In genomic region chr12:123983822-123984485, GRCh38 we compare ENCODE assay signal across 8 cellular contexts. TPM values are rescaled to one million over a fixed set of nuclear protein-coding genes. Genes with fewer than 3 reads are reported as not detected.
DNase-seq lines count a peak whose midpoint lies in the region; ATAC-seq and TF ChIP-seq lines count a peak whose summit lies in the region.

No MANE protein-coding gene starts in this region.

- H3K27ac Mint-ChIP-seq in activated naive CD4-positive, alpha-beta T cell treated with anti-CD3 and anti-CD28 coated beads, Interleukin-2, amount 50 U/mL, for 24 hours, result peak overlapping the region; percentile 91

- no peak overlapping the region for H3K4me3 ChIP-seq in heart left ventricle

- H3K36me3 ChIP-seq in heart left ventricle, result peaks cover 0 to 38% (median 21%) of the 10 kb centered on the region in 9 donors

- intact Hi-C loops in heart left ventricle (cut with DNase I), result loop anchor here in 8 of 10 donors (2.0 to 5.0 kb wide), 4 partner anchors 77 to 272 kb away; partner anchors contain the start of gene ATP6V0A2 (in 1 of the 8)

- TF ChIP-seq RAD21 in Ishikawa (IDR thresholded peaks at IDR 0.05; ENCODE audit: low read depth), result peak; percentile 63

- no peak for TF ChIP-seq EP300 in Ishikawa (IDR thresholded peaks at IDR 0.05; ENCODE audit: borderline replicate concordance)

- no peaks in the 10 kb centered on the region for H3K27me3 ChIP-seq in heart left ventricle

- 43 to 58% (median 48%) methylated on average over 7 of the region's 7 CpGs for WGBS in heart left ventricle, 4 donors

- CTCF ChIA-PET in RWPE1 (lab: Yijun Ruan, JAX), result interaction anchor here (0.5 to 1.1 kb wide), 10 partner anchors 15 to 205 kb away, joined by 3 to 7 read pairs (median 4); no protein-coding TSS in a partner anchor

- H3K27me3 Mint-ChIP-seq in activated naive CD4-positive, alpha-beta T cell treated with anti-CD3 and anti-CD28 coated beads, Interleukin-2, amount 50 U/mL, for 24 hours, result no peaks in the 10 kb centered on the region

- POLR2A ChIA-PET in RWPE1 (lab: Yijun Ruan, JAX; ENCODE audit: low non-redundant PET), result no interaction called here

- H3K4me1 ChIP-seq in heart left ventricle, result peaks cover 3 to 56% (median 30%) of the 10 kb centered on the region in 12 donors

- H3K4me1 Mint-ChIP-seq in activated naive CD4-positive, alpha-beta T cell treated with anti-CD3 and anti-CD28 coated beads, Interleukin-2, amount 50 U/mL, for 24 hours, result peaks cover 32% of the 10 kb centered on the region

- peaks cover 11% of the 10 kb centered on the region for H3K36me3 Mint-ChIP-seq in activated naive CD4-positive, alpha-beta T cell treated with anti-CD3 and anti-CD28 coated beads, Interleukin-2, amount 50 U/mL, for 24 hours

- H3K9me3 ChIP-seq in heart left ventricle, result no peaks in the 10 kb centered on the region

- H3K27ac ChIP-seq in RWPE1 (no peak overlapping the region), heart left ventricle (peak overlapping the region in 2 of 12 donors; percentile 12 to 23)

- TF ChIP-seq CTCF in RWPE1 (conservative IDR thresholded peaks at IDR 0.05; ENCODE audit: low read depth) (peak; percentile 54; the same call in 1 of the 2 replicates), heart left ventricle (IDR thresholded peaks at IDR 0.05) (peak; percentile 41 to 78 (median 60))

- DNase-seq in Daoy (ENCODE audit: low read depth) (peak; percentile 59), RWPE1 (ENCODE audit: low spot score) (peak; percentile 44), heart left ventricle (peak in 2 of 5 donors; percentile 38 to 62), renal cortical epithelial cell (ENCODE audit: low read depth) (peak; percentile 74), NCI-H226 (no peak)

- ATAC-seq in heart left ventricle (peak; percentile 64 to 84 (median 80)), HG03571 (IDR thresholded peaks at IDR 0.05; ENCODE audit: unreplicated experiment) (no peak)

- H3K4me3 Mint-ChIP-seq in activated naive CD4-positive, alpha-beta T cell treated with anti-CD3 and anti-CD28 coated beads, Interleukin-2, amount 50 U/mL, for 24 hours, result no peak overlapping the region

- no peak for TF ChIP-seq POLR2A in heart left ventricle (IDR thresholded peaks at IDR 0.05)

- no peaks in the 10 kb centered on the region for H3K9me3 Mint-ChIP-seq in activated naive CD4-positive, alpha-beta T cell treated with anti-CD3 and anti-CD28 coated beads, Interleukin-2, amount 50 U/mL, for 24 hours

TF ChIP-seq in Ishikawa, 13 proteins besides CTCF, POLR2A, EP300 and RAD21:
- TF ChIP-seq EGR1 (IDR thresholded peaks at IDR 0.05), result no peak
- TF ChIP-seq TCF12 (IDR thresholded peaks at IDR 0.05; ENCODE audit: low read depth), result no peak
- TF ChIP-seq, protein P1, sequence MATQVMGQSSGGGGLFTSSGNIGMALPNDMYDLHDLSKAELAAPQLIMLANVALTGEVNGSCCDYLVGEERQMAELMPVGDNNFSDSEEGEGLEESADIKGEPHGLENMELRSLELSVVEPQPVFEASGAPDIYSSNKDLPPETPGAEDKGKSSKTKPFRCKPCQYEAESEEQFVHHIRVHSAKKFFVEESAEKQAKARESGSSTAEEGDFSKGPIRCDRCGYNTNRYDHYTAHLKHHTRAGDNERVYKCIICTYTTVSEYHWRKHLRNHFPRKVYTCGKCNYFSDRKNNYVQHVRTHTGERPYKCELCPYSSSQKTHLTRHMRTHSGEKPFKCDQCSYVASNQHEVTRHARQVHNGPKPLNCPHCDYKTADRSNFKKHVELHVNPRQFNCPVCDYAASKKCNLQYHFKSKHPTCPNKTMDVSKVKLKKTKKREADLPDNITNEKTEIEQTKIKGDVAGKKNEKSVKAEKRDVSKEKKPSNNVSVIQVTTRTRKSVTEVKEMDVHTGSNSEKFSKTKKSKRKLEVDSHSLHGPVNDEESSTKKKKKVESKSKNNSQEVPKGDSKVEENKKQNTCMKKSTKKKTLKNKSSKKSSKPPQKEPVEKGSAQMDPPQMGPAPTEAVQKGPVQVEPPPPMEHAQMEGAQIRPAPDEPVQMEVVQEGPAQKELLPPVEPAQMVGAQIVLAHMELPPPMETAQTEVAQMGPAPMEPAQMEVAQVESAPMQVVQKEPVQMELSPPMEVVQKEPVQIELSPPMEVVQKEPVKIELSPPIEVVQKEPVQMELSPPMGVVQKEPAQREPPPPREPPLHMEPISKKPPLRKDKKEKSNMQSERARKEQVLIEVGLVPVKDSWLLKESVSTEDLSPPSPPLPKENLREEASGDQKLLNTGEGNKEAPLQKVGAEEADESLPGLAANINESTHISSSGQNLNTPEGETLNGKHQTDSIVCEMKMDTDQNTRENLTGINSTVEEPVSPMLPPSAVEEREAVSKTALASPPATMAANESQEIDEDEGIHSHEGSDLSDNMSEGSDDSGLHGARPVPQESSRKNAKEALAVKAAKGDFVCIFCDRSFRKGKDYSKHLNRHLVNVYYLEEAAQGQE (IDR thresholded peaks at IDR 0.05; ENCODE audit: low read depth), result no peak
- TF ChIP-seq FOXM1 (IDR thresholded peaks at IDR 0.05; ENCODE audit: borderline replicate concordance, low read depth), result no peak
- TF ChIP-seq TAF1 (IDR thresholded peaks at IDR 0.05; ENCODE audit: low read depth), result no peak
- no peak for TF ChIP-seq CEBPB (IDR thresholded peaks at IDR 0.05)
- no peak for TF ChIP-seq YY1 (IDR thresholded peaks at IDR 0.05; ENCODE audit: low read depth)
- no peak for TF ChIP-seq ZBTB7A (IDR thresholded peaks at IDR 0.05; ENCODE audit: low read depth)
- no peak for TF ChIP-seq USF1 (IDR thresholded peaks at IDR 0.05)
- TF ChIP-seq NFIC (IDR thresholded peaks at IDR 0.05), result no peak

RNA-seq across cellular contexts. Expression of gene ZNF664, which starts 10.9 kb away (rescaled TPM):
- 50.4 and 50.9 TPM in 2 replicates for total RNA-seq in Daoy (2014; rRNA removed; shearing (Covaris generic))
- 100 to 1,000 TPM in 1 of 9 donors, 10 to 100 TPM in 8; 59.8 to 104 (median 78.0) TPM for total RNA-seq in heart left ventricle
- 10 to 100 TPM; 43.1 to 67.4 TPM for polyA plus RNA-seq in heart left ventricle
- total RNA-seq in renal cortical epithelial cell, result 82.5 and 106 TPM in 2 replicates

RNA-seq across cellular contexts. Expression of gene CCDC92, which starts 11.3 kb away (rescaled TPM):
- total RNA-seq in Daoy (2014; rRNA removed; shearing (Covaris generic)), result 5.3 and 7.7 TPM in 2 replicates
- total RNA-seq in heart left ventricle (10 to 100 TPM; 37.8 to 77.6 (median 57.3) TPM), renal cortical epithelial cell (4.3 and 21.7 TPM in 2 replicates)
- polyA plus RNA-seq in heart left ventricle, result 10 to 100 TPM; 58.1 to 86.1 TPM
